ENCODE assay signal across 8 cellular contexts in the genomic region with DNA sequence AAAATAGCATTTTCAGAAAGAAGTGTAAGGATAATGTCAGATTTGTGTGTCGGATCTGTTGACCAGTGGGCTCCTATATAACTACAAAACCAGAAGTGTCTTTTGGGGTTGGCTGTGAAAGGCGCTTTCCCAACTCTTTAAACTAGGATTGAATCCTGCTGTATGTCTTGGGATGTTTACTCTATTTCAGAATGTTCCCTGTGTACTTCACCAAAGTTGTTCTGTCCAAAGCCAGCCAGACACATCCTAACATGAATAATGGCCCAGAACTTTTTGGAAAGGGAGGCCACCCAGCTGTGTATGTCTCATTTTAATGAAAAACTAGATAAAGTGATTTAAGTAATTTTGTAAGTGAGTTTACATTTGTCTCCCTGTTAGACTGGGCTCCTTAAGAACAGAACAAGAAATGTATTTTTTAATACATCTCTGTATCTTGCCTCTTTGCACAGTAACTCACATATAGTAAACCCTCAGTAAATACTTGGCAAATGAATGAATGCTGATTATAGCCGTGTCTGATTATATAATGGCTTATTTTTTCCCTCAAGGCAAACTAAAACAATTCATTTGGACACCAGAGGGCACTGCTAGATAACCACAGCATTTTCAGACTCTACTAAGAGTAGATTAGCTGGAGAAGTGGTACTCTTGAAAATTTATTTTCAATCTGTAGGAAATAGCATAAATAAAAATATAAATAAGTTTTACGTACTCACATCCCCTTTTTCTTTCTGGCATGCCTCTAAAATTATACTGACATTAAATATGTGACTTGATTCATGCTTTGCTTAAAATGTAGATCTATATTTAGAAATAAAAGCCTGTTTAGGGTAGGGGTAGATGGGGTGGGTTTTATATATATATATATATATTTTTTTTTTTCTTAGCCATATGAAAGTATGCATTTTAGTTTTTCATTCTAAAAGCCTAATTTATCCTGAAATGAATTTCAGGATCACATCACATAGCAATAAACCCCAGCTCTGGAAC. TPM values are rescaled to one million over a fixed set of nuclear protein-coding genes. Genes with fewer than 3 reads are reported as not detected.
DNase-seq lines count a peak whose midpoint lies in the region; ATAC-seq and TF ChIP-seq lines count a peak whose summit lies in the region.

No MANE protein-coding gene starts in this region.

- no peaks in the 10 kb centered on the region for H3K79me2 ChIP-seq in parathyroid adenoma

- peak; percentile 30 for DNase-seq in BE2C
- DNase-seq in NCI-H1436 treated with DMSO at 0.1 percent for 48 hours (lab: John Stamatoyannopoulos, UW), result peak; percentile 18
- peak; percentile 70 for DNase-seq in SKM-1 treated with dmso at 0.1 percent for 144 hours (lab: John Stamatoyannopoulos, UW; ENCODE audit: unreplicated experiment)
- peak; percentile 79 for DNase-seq in fibroblast of villous mesenchyme (ENCODE audit: low read depth)
- DNase-seq in 8988T, result no peak

- ATAC-seq in GM18858 (IDR thresholded peaks at IDR 0.05; ENCODE audit: unreplicated experiment) (peak; percentile 49), HG02610 (IDR thresholded peaks at IDR 0.05; ENCODE audit: unreplicated experiment) (no peak)

- H3K4me1 ChIP-seq in BE2C (peaks cover 4% of the 10 kb centered on the region), parathyroid adenoma (no peaks in the 10 kb centered on the region)

- H3K9me3 ChIP-seq in BE2C, result no peaks in the 10 kb centered on the region
- no peaks in the 10 kb centered on the region for H3K9me3 ChIP-seq in parathyroid adenoma (ENCODE audit: control insufficient read depth, low read length)

- H3K4me2 ChIP-seq in parathyroid adenoma (ENCODE audit: low read length), result no peak overlapping the region

- H3K27me3 ChIP-seq in BE2C (no peaks in the 10 kb centered on the region), parathyroid adenoma (ENCODE audit: control insufficient read depth, insufficient read depth, low read length) (no peaks in the 10 kb centered on the region)

- H3K4me3 ChIP-seq in BE2C (ENCODE audit: low read depth, low read length), result no peak overlapping the region
- H3K4me3 ChIP-seq in fibroblast of villous mesenchyme (ENCODE audit: low read depth, low read length), result no peak overlapping the region
- H3K4me3 ChIP-seq in parathyroid adenoma (ENCODE audit: low read depth, low read length), result no peak overlapping the region

- no peak overlapping the region for H3K9ac ChIP-seq in parathyroid adenoma

- H3K36me3 ChIP-seq in BE2C (no peaks in the 10 kb centered on the region), parathyroid adenoma (ENCODE audit: control insufficient read depth, insufficient read depth, low read length) (no peaks in the 10 kb centered on the region)

- H2AFZ ChIP-seq in parathyroid adenoma, result no peak overlapping the region

- H3K27ac ChIP-seq in parathyroid adenoma, result no peak overlapping the region

- peak; percentile 77 for TF ChIP-seq CTCF in BE2C (IDR thresholded peaks at IDR 0.05; ENCODE audit: low read depth, low read length)
- TF ChIP-seq CTCF in fibroblast of villous mesenchyme (IDR thresholded peaks at IDR 0.05; ENCODE audit: insufficient read depth, low read depth, low read length), result peak; percentile 67
- peak; percentile 53 for TF ChIP-seq CTCF in parathyroid adenoma (IDR thresholded peaks at IDR 0.05)

RNA-seq across cellular contexts. Expression of a gene that starts 23.8 kb away (rescaled TPM):
- polyA plus RNA-seq in BE2C (2012; ENCODE audit: insufficient read depth, insufficient read length, low read depth), result 53.2 TPM
- 53.5 and 58.0 TPM in 2 replicates for total RNA-seq in fibroblast of villous mesenchyme

RNA-seq across cellular contexts. Expression of a gene that starts 37.8 kb away (rescaled TPM):
- 5.2 TPM for polyA plus RNA-seq in BE2C (2012; ENCODE audit: insufficient read depth, insufficient read length, low read depth)
- total RNA-seq in fibroblast of villous mesenchyme, result 0.64 and 0.86 TPM in 2 replicates
